ENCODE assay signal across 8 cellular contexts in genomic region chr7:98878365-98879197, GRCh38. TPM values are rescaled to one million over a fixed set of nuclear protein-coding genes. Genes with fewer than 3 reads are reported as not detected.
DNase-seq lines count a peak whose midpoint lies in the region; ATAC-seq and TF ChIP-seq lines count a peak whose summit lies in the region.

Gene TRRAP, plus strand, starts transcription at chr7:98878532. Its CDS starts 2,619 bp downstream, at chr7:98881151.

- no TSS peak for BruUV-seq in OCI-LY7 (replicated peaks; lab: Mats Ljungman, UMichigan)

- no peaks in the 10 kb centered on the region for H3K9me3 Mint-ChIP-seq in naive thymus-derived CD8-positive, alpha-beta T cell

- POLR2A ChIA-PET in OCI-LY7 (lab: Charles Lee): no interaction called here
- POLR2A ChIA-PET in naive thymus-derived CD8-positive, alpha-beta T cell (lab: Charles Lee): interaction anchor here (0.6 to 2.9 kb wide), 8 partner anchors 41 to 1762 kb away, joined by 3 to 12 read pairs (median 4); partner anchors contain the start of genes SDHAF3 and TECPR1

- H3K4me2 ChIP-seq in OCI-LY7 (ENCODE audit: low read length): peak within 1 kb of the TSS; percentile 80
- H3K4me2 ChIP-seq in fibroblast of lung (ENCODE audit: extremely low read depth, insufficient read depth, low read length): peak within 1 kb of the TSS; percentile 99

- H3K9me3 ChIP-seq in OCI-LY7 (ENCODE audit: low read length) (no peaks in the 10 kb centered on the region), fibroblast of lung (ENCODE audit: control insufficient read depth, insufficient read depth, low read depth, low read length) (no peaks in the 10 kb centered on the region)

- peaks cover 0 to 28% (median 15%) of the 10 kb centered on the region in 4 donors for H3K4me1 Mint-ChIP-seq in naive thymus-derived CD8-positive, alpha-beta T cell

- DNase-seq in CMK (ENCODE audit: low read depth): peak; percentile 50
- peak; percentile 85 for DNase-seq in OCI-LY7 (ENCODE audit: low spot score)
- peak; percentile 53 to 68 for DNase-seq in activated T-helper 1 cell treated with anti-CD3 and anti-CD28 coated beads, Interleukin-2, amount 50 U/mL, for 16 hours (ENCODE audit: low read depth in 1 of 2, low spot score in 1 of 2)
- DNase-seq in fibroblast of lung (ENCODE audit: low read depth in 2 of 2): peak; percentile 71 to 72
- DNase-seq in naive thymus-derived CD8-positive, alpha-beta T cell: peak; percentile 57 to 85 (median 76)
- DNase-seq in stimulated activated naive CD4-positive, alpha-beta T cell (lab: John Stamatoyannopoulos, UW): peak; percentile 56 to 95 (median 78)

- intact Hi-C loops in OCI-LY7 (cut with micrococcal nuclease; ENCODE audit: unreplicated experiment): loop anchor here (1.0 to 10.0 kb wide), 2 partner anchors 236 to 564 kb away; no protein-coding TSS in a partner anchor

- TF ChIP-seq CTCF in OCI-LY7 (conservative IDR thresholded peaks at IDR 0.05; ENCODE audit: low read length) (peak; percentile 79; the same call in 1 of the 2 replicates), fibroblast of lung (conservative IDR thresholded peaks at IDR 0.05 in 1 of 2, IDR thresholded peaks at IDR 0.05 in 1 of 2; ENCODE audit: low read depth in 1 of 2, low read length in 2 of 2) (peak; percentile 51 to 52)

- peaks cover 30% of the 10 kb centered on the region for H3K4me1 ChIP-seq in OCI-LY7 (ENCODE audit: insufficient read depth, low read length, poor library complexity, severe bottlenecking)
- peaks cover 5% of the 10 kb centered on the region for H3K4me1 ChIP-seq in fibroblast of lung (ENCODE audit: control insufficient read depth, extremely low read depth, insufficient read depth, low read length)

- H4K20me1 ChIP-seq in OCI-LY7 (ENCODE audit: insufficient read depth, low read length): peaks cover 5% of the 10 kb centered on the region; the same call in 1 of the 2 replicates
- no peaks in the 10 kb centered on the region for H4K20me1 ChIP-seq in fibroblast of lung (ENCODE audit: control insufficient read depth, extremely low read depth, insufficient read depth, low read length)

- H3K9me2 ChIP-seq in OCI-LY7 (ENCODE audit: insufficient read depth, low read length): no peaks in the 10 kb centered on the region

- ATAC-seq in GM19328 (IDR thresholded peaks at IDR 0.05; ENCODE audit: unreplicated experiment) (peak; percentile 67), HG03520 (IDR thresholded peaks at IDR 0.05; ENCODE audit: unreplicated experiment) (peak; percentile 58)
- ATAC-seq in naive thymus-derived CD8-positive, alpha-beta T cell: peak; percentile 68 to 76

- H3K36me3 ChIP-seq in OCI-LY7 (ENCODE audit: insufficient read depth, low read length): peaks cover 33% of the 10 kb centered on the region
- peaks cover 2% of the 10 kb centered on the region for H3K36me3 ChIP-seq in fibroblast of lung (ENCODE audit: control insufficient read depth, insufficient read depth, low read length)

- CTCF ChIA-PET in OCI-LY7 (lab: Charles Lee; ENCODE audit: unreplicated experiment): no interaction called here

- H3K27ac Mint-ChIP-seq in naive thymus-derived CD8-positive, alpha-beta T cell: peak within 1 kb of the TSS; percentile 88 to 97 (median 96)

- no peaks in the 10 kb centered on the region for H3K27me3 ChIP-seq in fibroblast of lung (ENCODE audit: control insufficient read depth, insufficient read depth, low read length)

- H3K79me2 ChIP-seq in OCI-LY7 (ENCODE audit: insufficient read depth, low read depth, low read length): peaks cover 40% of the 10 kb centered on the region
- H3K79me2 ChIP-seq in fibroblast of lung (ENCODE audit: control insufficient read depth, insufficient read depth, low read length): peaks cover 28% of the 10 kb centered on the region

- peaks cover 0 to 4% (median 0%) of the 10 kb centered on the region in 5 donors for H3K27me3 Mint-ChIP-seq in naive thymus-derived CD8-positive, alpha-beta T cell

- H3K27ac ChIP-seq in OCI-LY7 (ENCODE audit: low read depth, low read length, poor library complexity, severe bottlenecking) (peak within 1 kb of the TSS; percentile 94), fibroblast of lung (ENCODE audit: insufficient read depth, low read length) (peak within 1 kb of the TSS; percentile 90)

- H2AFZ ChIP-seq in OCI-LY7 (ENCODE audit: low read length): peak within 1 kb of the TSS; percentile 59; the same call in 1 of the 2 replicates
- peak within 1 kb of the TSS; percentile 80 for H2AFZ ChIP-seq in fibroblast of lung (ENCODE audit: low read length)

- H3K36me3 Mint-ChIP-seq in naive thymus-derived CD8-positive, alpha-beta T cell: peaks cover 0 to 23% (median 5%) of the 10 kb centered on the region in 3 donors

- peak within 1 kb of the TSS; percentile 98 for H3K9ac ChIP-seq in fibroblast of lung (ENCODE audit: insufficient read depth, low read length)

- H3K4me3 Mint-ChIP-seq in naive thymus-derived CD8-positive, alpha-beta T cell: peak within 1 kb of the TSS; percentile 85 to 99 (median 94)

- H3K4me3 ChIP-seq in OCI-LY7 (ENCODE audit: low read depth, low read length, poor library complexity, severe bottlenecking) (peak within 1 kb of the TSS; percentile 97), fibroblast of lung (replicated peaks in 1 of 4; ENCODE audit: control extremely low read depth in 1 of 4, insufficient read depth in 1 of 4, low read depth in 3 of 4, low read length in 4 of 4) (peak within 1 kb of the TSS; percentile 87 to 99 (median 96))

RNA-seq across cellular contexts. Expression of gene TRRAP, which starts in this region (rescaled TPM):
- 43.4 and 50.4 TPM in 2 replicates for total RNA-seq in OCI-LY7 (2014; rRNA removed; shearing (Covaris generic))
- total RNA-seq in OCI-LY7 (2022) (82.6 and 86.1 TPM in 2 replicates), fibroblast of lung (14.4 and 20.6 TPM in 2 replicates)
- 11.3 and 17.6 TPM in 2 replicates for polyA plus RNA-seq in fibroblast of lung
- polyA plus RNA-seq in fibroblast of lung (2012): 12.9 and 14.9 TPM in 2 replicates
- polyA minus RNA-seq in fibroblast of lung (ENCODE audit: low replicate concordance): 64.0 and 86.9 TPM in 2 replicates
- 10 to 100 TPM; 62.5 to 63.4 TPM for total RNA-seq in naive thymus-derived CD8-positive, alpha-beta T cell
- polyA plus RNA-seq in naive thymus-derived CD8-positive, alpha-beta T cell: 1 to 10 TPM; 2.6 to 5.9 (median 4.0) TPM

Comparison
In these comparisons a context has a peak if more than half of its experiments do, and no peak if none do; other contexts are left out.
1. Peak in every context shown above with its lines: DNase-seq, ATAC-seq, H3K4me3 ChIP-seq and H3K27ac ChIP-seq.